Comparison of ENCODE assay signal across 8 cellular contexts in the genomic region with DNA sequence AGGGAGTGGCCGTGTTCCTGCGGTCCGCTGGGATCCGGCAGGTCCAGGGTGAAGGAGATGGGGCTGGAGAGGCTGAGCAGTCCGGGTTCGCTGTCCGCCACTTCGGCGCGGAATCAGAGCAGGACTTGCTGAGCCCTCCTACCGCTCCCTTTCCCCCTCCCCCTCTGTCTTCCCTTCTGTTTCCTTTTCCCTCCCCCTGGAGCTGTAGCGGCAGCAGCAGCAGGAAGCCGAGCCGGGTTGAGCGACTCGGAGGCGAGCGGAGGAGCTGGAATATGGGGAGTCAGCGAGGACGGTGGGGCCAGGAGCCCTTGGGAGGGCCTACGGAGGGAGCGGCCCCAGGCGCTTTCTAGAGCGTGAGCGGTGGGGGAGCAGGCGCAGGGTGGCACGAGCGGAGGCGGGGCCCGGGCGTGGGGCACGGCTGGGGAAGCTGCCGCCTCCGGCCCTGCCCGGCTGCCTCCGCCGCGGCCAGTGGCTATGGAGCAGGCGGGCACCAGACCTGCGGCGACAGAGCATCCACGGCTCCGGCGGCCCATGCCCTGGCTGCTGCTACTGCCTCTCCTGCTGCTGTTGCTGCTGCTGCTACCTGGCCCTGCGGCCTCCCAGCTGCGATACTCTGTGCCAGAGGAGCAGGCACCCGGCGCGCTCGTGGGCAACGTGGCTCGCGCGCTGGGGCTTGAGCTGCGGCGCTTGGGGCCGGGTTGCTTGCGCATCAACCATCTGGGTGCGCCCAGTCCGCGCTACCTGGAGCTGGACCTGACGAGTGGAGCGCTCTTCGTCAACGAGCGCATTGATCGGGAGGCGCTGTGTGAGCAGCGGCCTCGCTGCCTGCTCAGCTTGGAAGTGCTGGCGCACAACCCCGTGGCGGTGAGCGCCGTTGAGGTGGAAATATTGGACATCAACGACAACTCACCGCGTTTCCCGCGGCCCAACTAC. TPM values are rescaled to one million over a fixed set of nuclear protein-coding genes. Genes with fewer than 3 reads are reported as not detected.
DNase-seq lines count a peak whose midpoint lies in the region; ATAC-seq, FAIRE-seq and TF ChIP-seq lines count a peak whose summit lies in the region.

A gene with protein sequence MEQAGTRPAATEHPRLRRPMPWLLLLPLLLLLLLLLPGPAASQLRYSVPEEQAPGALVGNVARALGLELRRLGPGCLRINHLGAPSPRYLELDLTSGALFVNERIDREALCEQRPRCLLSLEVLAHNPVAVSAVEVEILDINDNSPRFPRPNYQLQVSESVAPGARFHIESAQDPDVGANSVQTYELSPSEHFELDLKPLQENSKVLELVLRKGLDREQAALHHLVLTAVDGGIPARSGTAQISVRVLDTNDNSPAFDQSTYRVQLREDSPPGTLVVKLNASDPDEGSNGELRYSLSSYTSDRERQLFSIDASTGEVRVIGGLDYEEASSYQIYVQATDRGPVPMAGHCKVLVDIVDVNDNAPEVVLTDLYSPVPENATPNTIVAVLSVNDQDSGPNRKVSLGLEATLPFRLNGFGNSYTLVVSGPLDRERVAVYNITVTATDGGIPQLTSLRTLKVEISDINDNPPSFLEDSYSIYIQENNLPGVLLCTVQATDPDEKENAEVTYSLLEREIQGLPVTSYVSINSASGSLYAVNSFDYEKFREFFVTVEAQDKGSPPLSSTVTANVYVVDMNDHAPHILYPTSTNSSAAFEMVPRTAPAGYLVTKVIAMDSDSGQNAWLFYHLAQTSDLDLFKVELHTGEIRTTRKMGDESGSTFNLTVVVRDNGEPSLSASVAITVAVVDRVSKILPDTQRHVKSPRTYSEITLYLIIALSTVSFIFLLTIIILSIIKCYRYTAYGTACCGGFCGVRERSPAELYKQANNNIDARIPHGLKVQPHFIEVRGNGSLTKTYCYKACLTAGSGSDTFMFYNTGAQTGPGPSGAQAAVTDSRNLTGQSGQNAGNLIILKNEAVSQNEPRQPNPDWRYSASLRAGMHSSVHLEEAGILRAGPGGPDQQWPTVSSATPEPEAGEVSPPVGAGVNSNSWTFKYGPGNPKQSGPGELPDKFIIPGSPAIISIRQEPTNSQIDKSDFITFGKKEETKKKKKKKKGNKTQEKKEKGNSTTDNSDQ (plus strand): TSS at position 184 of the 933 bp plus-strand sequence. CDS start 291 bp downstream, at position 475.

- H3K27me3 ChIP-seq in colonic mucosa (peaks cover 2% of the 10 kb centered on the region), HepG2 (ENCODE audit: control insufficient read depth in 1 of 2, insufficient read depth in 2 of 2, low read length in 2 of 2) (peaks cover 0 to 20% of the 10 kb centered on the region in 2 experiments; a peak in 3 of 5 replicates), testis (no peaks in the 10 kb centered on the region)

- H3K9ac ChIP-seq in colonic mucosa (ENCODE audit: low read depth in 2 of 2, low read length in 2 of 2) = peak within 1 kb of the TSS in 1 of 2 donors; percentile 2
- H3K9ac ChIP-seq in HepG2 (ENCODE audit: insufficient read depth, low read depth, low read length) = no peak within 1 kb of the TSS

- H3K4me3 ChIP-seq in colonic mucosa (peak within 1 kb of the TSS; percentile 29), HepG2 (replicated peaks in 1 of 3; ENCODE audit: insufficient read depth in 1 of 3, low read depth in 2 of 3, low read length in 3 of 3) (no peak within 1 kb of the TSS), testis (peak within 1 kb of the TSS; percentile 53 to 61)

- in situ Hi-C loops in HepG2 (cut with HindIII; ENCODE audit: extremely low pct_ligation_motif_present, low pct_unique_long_range_greater_than_20kb) = no loop called here

- 61% methylated on average over 57 of the region's 80 CpGs for WGBS in HepG2 (ENCODE audit: low lambda C conversion rate)
- WGBS in testis, 2 donors = 2% methylated on average over 19 to 59 of the region's 80 CpGs

- H3K4me1 ChIP-seq in colonic mucosa (no peaks in the 10 kb centered on the region), HepG2 (ENCODE audit: insufficient read depth, low read length) (no peaks in the 10 kb centered on the region), testis (no peaks in the 10 kb centered on the region)

- H3K4me3 Mint-ChIP-seq in activated T-cell treated with anti-CD3 and anti-CD28 coated beads, Interleukin-2, amount 50 U/mL, for 72 hours = peak within 1 kb of the TSS in 1 of 2 donors; percentile 9

- H3K27ac Mint-ChIP-seq in activated T-cell treated with anti-CD3 and anti-CD28 coated beads, Interleukin-2, amount 50 U/mL, for 72 hours = no peak within 1 kb of the TSS

- intact Hi-C loops in colonic mucosa (cut with DNase I) = no loop called here
- intact Hi-C loops in HepG2 (cut with micrococcal nuclease; ENCODE audit: unreplicated experiment) = no loop called here
- intact Hi-C loops in testis (cut with DNase I; ENCODE audit: low total_unique reads) = no loop called here

- no peak within 1 kb of the TSS for H3K27ac ChIP-seq in colonic mucosa
- H3K27ac ChIP-seq in HepG2 (ENCODE audit: extremely low read length, insufficient read depth, low read length) = no peak within 1 kb of the TSS
- H3K27ac ChIP-seq in testis = peak within 1 kb of the TSS; percentile 45 to 66

- no peaks in the 10 kb centered on the region for H4K20me1 ChIP-seq in HepG2 (ENCODE audit: insufficient read depth, low read length)

- H3K4me2 ChIP-seq in HepG2 (ENCODE audit: low read depth, low read length) = no peak within 1 kb of the TSS

- H3K9me3 ChIP-seq in colonic mucosa (no peaks in the 10 kb centered on the region), HepG2 (ENCODE audit: low read length) (no peaks in the 10 kb centered on the region), testis (no peaks in the 10 kb centered on the region)

- TF ChIP-seq CTCF in colonic mucosa (IDR thresholded peaks at IDR 0.05) (no peak), HepG2 (CRISPR knock-in tag; IDR thresholded peaks at IDR 0.05) (no peak), testis (IDR thresholded peaks at IDR 0.05) (no peak)

- BruUV-seq in HepG2 (replicated peaks; lab: Mats Ljungman, UMichigan) = no TSS peak

- no peaks in the 10 kb centered on the region for H3K9me3 Mint-ChIP-seq in activated T-cell treated with anti-CD3 and anti-CD28 coated beads, Interleukin-2, amount 50 U/mL, for 72 hours

- no peak for TF ChIP-seq EP300 in HepG2 (IDR thresholded peaks at IDR 0.05; ENCODE audit: low read depth in 2 of 2, low read length in 2 of 2)
- TF ChIP-seq EP300 in HepG2 (CRISPR knock-in tag; IDR thresholded peaks at IDR 0.05; ENCODE audit: borderline replicate concordance) = no peak

- FAIRE-seq in HepG2 (lab: Jason Lieb, UNC) = no peak

- no peak for ATAC-seq in HepG2
- ATAC-seq in activated T-cell treated with anti-CD3 and anti-CD28 coated beads, Interleukin-2, amount 50 U/mL, for 72 hours (replicated peaks in 1 of 2) = no peak
- no peak for ATAC-seq in activated CD4-positive, CD25-positive, alpha-beta regulatory T cell treated with anti-CD3 and anti-CD28 coated beads, Interleukin-2, amount 50 U/mL, for 24 hours

- no peak for TF ChIP-seq RAD21 in HepG2 (CRISPR knock-in tag; IDR thresholded peaks at IDR 0.05)

- POLR2A ChIA-PET in HepG2 (lab: Yijun Ruan, JAX) = no interaction called here

- no peaks in the 10 kb centered on the region for H3K79me2 ChIP-seq in HepG2 (ENCODE audit: insufficient read depth, low read length)

- H2AFZ ChIP-seq in HepG2 (ENCODE audit: low read length) = no peak within 1 kb of the TSS

- TF ChIP-seq POLR2A in HepG2 (IDR thresholded peaks at IDR 0.05; ENCODE audit: insufficient read depth in 1 of 2, low read depth in 2 of 2, low read length in 2 of 2) (no peak), testis (IDR thresholded peaks at IDR 0.05) (no peak)

- DNase-seq in DMS114 treated with DMSO at 0.1 percent for 48 hours (lab: John Stamatoyannopoulos, UW; ENCODE audit: unreplicated experiment) (peak; percentile 67), NCI-H2227 treated with DMSO at 0.1 percent for 48 hours (lab: John Stamatoyannopoulos, UW) (peak; percentile 68), colonic mucosa (no peak), HepG2 (ENCODE audit: low spot score) (no peak), testis (peak; percentile 66)
- no peak for DNase-seq in activated naive CD4-positive, alpha-beta T cell treated with anti-CD3 and anti-CD28 coated beads, Interleukin-2, amount 50 U/mL, for 16 hours
- no peak for DNase-seq in activated T-cell treated with anti-CD3 and anti-CD28 coated beads, Interleukin-2, amount 50 U/mL, for 72 hours

- H3K36me3 ChIP-seq in colonic mucosa = no peaks in the 10 kb centered on the region
- no peaks in the 10 kb centered on the region for H3K36me3 ChIP-seq in HepG2 (replicated peaks in 1 of 2; ENCODE audit: control insufficient read depth in 1 of 2, insufficient read depth in 2 of 2, low read length in 2 of 2)
- no peaks in the 10 kb centered on the region for H3K36me3 ChIP-seq in testis (ENCODE audit: low read depth, missing control alignments)

- peaks cover 48% of the 10 kb centered on the region for H3K27me3 Mint-ChIP-seq in activated T-cell treated with anti-CD3 and anti-CD28 coated beads, Interleukin-2, amount 50 U/mL, for 72 hours (ENCODE audit: low read depth)

- H3K36me3 Mint-ChIP-seq in activated T-cell treated with anti-CD3 and anti-CD28 coated beads, Interleukin-2, amount 50 U/mL, for 72 hours (ENCODE audit: insufficient read depth in 2 of 2) = no peaks in the 10 kb centered on the region

- CTCF ChIA-PET in HepG2 (lab: Yijun Ruan, JAX; ENCODE audit: low intra/inter-chr PET ratio, low total read pairs) = no interaction called here

- H3K4me1 Mint-ChIP-seq in activated T-cell treated with anti-CD3 and anti-CD28 coated beads, Interleukin-2, amount 50 U/mL, for 72 hours (ENCODE audit: low read depth) = peaks cover 6% of the 10 kb centered on the region

RNA-seq across cellular contexts. Expression of the gene that starts here (rescaled TPM):
- under 1 TPM; 0.05 to 0.32 TPM for total RNA-seq in colonic mucosa
- total RNA-seq in HepG2 (2016; rRNA removed; fragmentation: Illumina TruSeq; extraction: Trizol) = not detected in 2 replicates
- not detected in 2 replicates for total RNA-seq in HepG2 (2016; cell fraction: cytosol; rRNA removed; fragmentation: Illumina TruSeq; extraction: Trizol; ENCODE audit: low read depth)
- total RNA-seq in HepG2 (2016; cell fraction: insoluble cytoplasmic fraction; rRNA removed; fragmentation: Illumina TruSeq; extraction: Trizol) = not detected in 2 replicates
- total RNA-seq in HepG2 (2016; cell fraction: membrane; rRNA removed; fragmentation: Illumina TruSeq; extraction: Trizol) = not detected in 2 replicates
- not detected in 2 replicates for total RNA-seq in HepG2 (2016; cell fraction: nucleus; rRNA removed; fragmentation: Illumina TruSeq; extraction: Trizol)
- polyA plus RNA-seq in HepG2 (2011; rRNA removed) = not detected in 2 replicates
- not detected in 2 replicates for polyA plus RNA-seq in HepG2 (2011; cell fraction: cytosol; rRNA removed)
- polyA plus RNA-seq in HepG2 (2011; cell fraction: nucleus; rRNA removed) = not detected in 2 replicates
- not detected in 2 replicates for polyA plus RNA-seq in HepG2 (2012)
- polyA plus RNA-seq in HepG2 (2016; cell fraction: cytosol; fragmentation: Illumina TruSeq; extraction: Trizol; ENCODE audit: low read depth) = not detected in 2 replicates
- not detected in 2 replicates for polyA plus RNA-seq in HepG2 (2016; cell fraction: insoluble cytoplasmic fraction; fragmentation: Illumina TruSeq; extraction: Trizol; ENCODE audit: low read depth)
- polyA plus RNA-seq in HepG2 (2016; cell fraction: membrane; fragmentation: Illumina TruSeq; extraction: Trizol; ENCODE audit: low read depth) = not detected in 2 replicates
- polyA plus RNA-seq in HepG2 (2016; cell fraction: nucleus; fragmentation: Illumina TruSeq; extraction: Trizol; ENCODE audit: insufficient read depth, low read depth) = not detected in 2 replicates
- polyA minus RNA-seq in HepG2 (2011; rRNA and poly(A)+ RNA removed; ENCODE audit: low replicate concordance) = 0.07 TPM in 1 of 2 replicates, not detected in the other
- not detected in 2 replicates for polyA minus RNA-seq in HepG2 (2011; cell fraction: cytosol; rRNA and poly(A)+ RNA removed)
- not detected in 2 replicates for polyA minus RNA-seq in HepG2 (2011; cell fraction: nucleus; rRNA and poly(A)+ RNA removed)
- total RNA-seq in testis = 10 to 100 TPM; 15.5 to 19.6 TPM
- polyA plus RNA-seq in testis (ENCODE audit: insufficient read depth, low read depth, low replicate concordance) = 9.4 TPM
- not detected for total RNA-seq in activated T-cell treated with anti-CD3 and anti-CD28 coated beads, Interleukin-2, amount 50 U/mL, for 72 hours

Comparison
In these comparisons a context has a peak if more than half of its experiments do, and no peak if none do; other contexts are left out.
1. RNA of the gene that starts here (total RNA-seq): 15.5 to 19.6 TPM in testis; 0.05 to 0.32 TPM in colonic mucosa, not detected in HepG2 and not detected in activated T-cell treated with anti-CD3 and anti-CD28 coated beads, Interleukin-2, amount 50 U/mL, for 72 hours; every median in the first group is over 10 times any median in the second.
2. DNase-seq: peak in DMS114 treated with DMSO at 0.1 percent for 48 hours (single experiment), NCI-H2227 treated with DMSO at 0.1 percent for 48 hours (single experiment) and testis (single experiment); none in colonic mucosa (single experiment), HepG2 (single experiment), activated naive CD4-positive, alpha-beta T cell treated with anti-CD3 and anti-CD28 coated beads, Interleukin-2, amount 50 U/mL, for 16 hours (single experiment) and activated T-cell treated with anti-CD3 and anti-CD28 coated beads, Interleukin-2, amount 50 U/mL, for 72 hours (0 of 2).
3. H3K27ac ChIP-seq: peak in testis (2 of 2); none in colonic mucosa (single experiment) and HepG2 (single experiment).
4. H3K4me3 ChIP-seq: peak in colonic mucosa (single experiment) and testis (2 of 2); none in HepG2 (0 of 3).